ENCODE assay signal across 19 cellular contexts in the genomic region with DNA sequence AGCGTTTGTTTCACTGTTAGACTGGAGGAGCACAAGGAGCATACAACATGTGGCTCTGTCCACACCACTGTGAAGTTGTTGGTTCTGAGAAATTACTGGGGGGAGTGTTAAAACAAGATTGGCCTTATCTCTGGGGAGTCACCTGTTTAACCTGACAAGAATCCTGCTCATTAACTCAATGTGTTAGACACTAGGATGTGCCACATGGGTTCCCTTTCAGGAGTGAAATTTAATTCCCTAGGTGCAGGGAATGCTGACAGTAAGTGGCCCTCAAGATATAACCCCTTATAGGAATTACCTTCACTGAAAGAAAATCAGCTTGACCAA. TPM values are rescaled to one million over a fixed set of nuclear protein-coding genes. Genes with fewer than 3 reads are reported as not detected.
DNase-seq lines count a peak whose midpoint lies in the region; ATAC-seq and TF ChIP-seq lines count a peak whose summit lies in the region.
"Had no signal": no experiment of that assay in that cellular context is flagged by ENCODE, and none has a peak within 500 bp of the region (broad histone marks: within the 10 kb centered on the region; RNA-seq: fewer than 3 reads in every experiment).

No MANE protein-coding gene starts in this region.

- peaks cover 15% of the 10 kb centered on the region for H3K4me1 Mint-ChIP-seq in MCF 10A (ENCODE audit: insufficient read depth, unreplicated experiment)

- H3K4me3 Mint-ChIP-seq in MCF 10A (ENCODE audit: unreplicated experiment): no peak overlapping the region
- H3K4me3 Mint-ChIP-seq: CD8-positive, alpha-beta T cell had no signal

- H3K27ac ChIP-seq in breast epithelium (peak overlapping the region; percentile 38 to 91), epithelial cell of prostate (peak overlapping the region; percentile 74), sigmoid colon (peak overlapping the region in 3 of 4 donors; percentile 52 to 67 (median 58)), Peyer's patch (no peak overlapping the region)
- H3K27ac ChIP-seq: GM23248 had no signal

- no peak for ATAC-seq in HG02759 (IDR thresholded peaks at IDR 0.05; ENCODE audit: unreplicated experiment)
- ATAC-seq: CD8-positive, alpha-beta T cell had no signal

- peaks cover 0 to 7% of the 10 kb centered on the region in 2 donors for H3K4me1 ChIP-seq in breast epithelium
- peaks cover 0 to 17% (median 13%) of the 10 kb centered on the region in 4 donors for H3K4me1 ChIP-seq in sigmoid colon
- peaks cover 0 to 7% (median 0%) of the 10 kb centered on the region in 4 donors for H3K4me1 ChIP-seq in Peyer's patch

- BruUV-seq in MCF 10A (replicated peaks; lab: Mats Ljungman, UMichigan): no TSS peak

- CTCF ChIA-PET in MCF 10A (lab: Yijun Ruan, JAX): interaction anchor here (0.7 to 9.1 kb wide), 4 partner anchors 39 to 343 kb away, joined by 3 to 191 read pairs (median 4); no protein-coding TSS in a partner anchor

- H3K4me3 ChIP-seq in breast epithelium (no peak overlapping the region), sigmoid colon (no peak overlapping the region), Peyer's patch (no peak overlapping the region)
- H3K4me3 ChIP-seq: GM23248 had no signal

- DNase-seq in breast epithelium (ENCODE audit: low spot score in 2 of 2) (no peak), MCF 10A (ENCODE audit: unreplicated experiment) (no peak), epithelial cell of prostate (ENCODE audit: low read depth, low spot score) (no peak), sigmoid colon (no peak), Peyer's patch (no peak), NCI-H446 treated with DMSO at 0.1 percent for 48 hours (lab: John Stamatoyannopoulos, UW) (no peak)
- no peak for DNase-seq in activated effector memory CD4-positive, alpha-beta T cell treated with Interleukin-2 at 50 U/mL for 16 hours
- DNase-seq: 8988T; CD8-positive, alpha-beta T cell; GM23248; HCEC 1CT; KBM-7; NCI-H1048; NCI-H1436 treated with DMSO at 0.1 percent for 48 hours; NCI-H2029 treated with DMSO at 0.1 percent for 48 hours; NCI-H510A treated with DMSO at 0.1 percent for 48 hours; NCI-H82; SHP77 had no signal

- intact Hi-C loops in breast epithelium (cut with DNase I; ENCODE audit: low total_unique reads) (loop anchor here (10.0 kb wide), 1 partner anchor 68 kb away; a partner anchor contains a TSS), MCF 10A (cut with micrococcal nuclease) (no loop called here), sigmoid colon (cut with DNase I) (loop anchor here (10.0 kb wide), 1 partner anchor 1018 kb away; a partner anchor contains a TSS)

- TF ChIP-seq CTCF in breast epithelium (IDR thresholded peaks at IDR 0.05) (no peak), MCF 10A (IDR thresholded peaks at IDR 0.05; ENCODE audit: unreplicated experiment) (no peak), sigmoid colon (IDR thresholded peaks at IDR 0.05) (no peak), Peyer's patch (IDR thresholded peaks at IDR 0.05) (no peak)

- no peaks in the 10 kb centered on the region for H3K27me3 Mint-ChIP-seq in MCF 10A (ENCODE audit: insufficient read depth, unreplicated experiment)

- H3K36me3 ChIP-seq in breast epithelium (no peaks in the 10 kb centered on the region), sigmoid colon (peaks cover 0 to 13% (median 0%) of the 10 kb centered on the region in 4 donors), Peyer's patch (peaks cover 0 to 7% (median 0%) of the 10 kb centered on the region in 3 donors)

- POLR2A ChIA-PET in MCF 10A (lab: Yijun Ruan, JAX): no interaction called here

- TF ChIP-seq POLR2A in breast epithelium (IDR thresholded peaks at IDR 0.05) (no peak), sigmoid colon (IDR thresholded peaks at IDR 0.05) (no peak), Peyer's patch (IDR thresholded peaks at IDR 0.05) (no peak)

- H3K9me3 ChIP-seq in breast epithelium (no peaks in the 10 kb centered on the region), sigmoid colon (no peaks in the 10 kb centered on the region), Peyer's patch (no peaks in the 10 kb centered on the region)

- H3K27ac Mint-ChIP-seq in MCF 10A (ENCODE audit: low read depth, unreplicated experiment): no peak overlapping the region
- H3K27ac Mint-ChIP-seq: CD8-positive, alpha-beta T cell had no signal

- H3K9me3 Mint-ChIP-seq in MCF 10A (ENCODE audit: unreplicated experiment): no peaks in the 10 kb centered on the region
- H3K9me3 Mint-ChIP-seq: CD8-positive, alpha-beta T cell had no signal

- 73 to 74% methylated on average over 1 of the region's 1 CpG for WGBS in sigmoid colon, 2 donors

- TF ChIP-seq EP300 in sigmoid colon (IDR thresholded peaks at IDR 0.05): no peak

- H3K27me3 ChIP-seq in breast epithelium (no peaks in the 10 kb centered on the region), sigmoid colon (no peaks in the 10 kb centered on the region), Peyer's patch (no peaks in the 10 kb centered on the region)

- peaks cover 28% of the 10 kb centered on the region for H3K36me3 Mint-ChIP-seq in MCF 10A (ENCODE audit: insufficient read depth, unreplicated experiment)
- H3K36me3 Mint-ChIP-seq: CD8-positive, alpha-beta T cell had no signal

RNA-seq across cellular contexts. Expression of a gene that starts 45.8 kb away (rescaled TPM):
- 1 to 10 TPM; 2.9 to 6.1 (median 6.0) TPM for total RNA-seq in breast epithelium
- 0.75 and 1.7 TPM in 2 replicates for total RNA-seq in MCF 10A (2022)
- 1 to 10 TPM; 1.5 to 4.2 (median 2.0) TPM for total RNA-seq in sigmoid colon
- polyA plus RNA-seq in sigmoid colon: 1 to 10 TPM; 1.2 to 3.2 (median 1.2) TPM
- 10 to 100 TPM in 3 of 4 donors, 1 to 10 TPM in 1; 5.8 to 15.0 (median 13.9) TPM for total RNA-seq in Peyer's patch

Comparison
In these comparisons a context has a peak if more than half of its experiments do, and no peak if none do; other contexts are left out.
1. H3K27ac ChIP-seq: peak in breast epithelium (2 of 2), epithelial cell of prostate (single experiment) and sigmoid colon (3 of 4); none in Peyer's patch (0 of 4).